ENCODE assay signal across 9 cellular contexts in the genomic region with DNA sequence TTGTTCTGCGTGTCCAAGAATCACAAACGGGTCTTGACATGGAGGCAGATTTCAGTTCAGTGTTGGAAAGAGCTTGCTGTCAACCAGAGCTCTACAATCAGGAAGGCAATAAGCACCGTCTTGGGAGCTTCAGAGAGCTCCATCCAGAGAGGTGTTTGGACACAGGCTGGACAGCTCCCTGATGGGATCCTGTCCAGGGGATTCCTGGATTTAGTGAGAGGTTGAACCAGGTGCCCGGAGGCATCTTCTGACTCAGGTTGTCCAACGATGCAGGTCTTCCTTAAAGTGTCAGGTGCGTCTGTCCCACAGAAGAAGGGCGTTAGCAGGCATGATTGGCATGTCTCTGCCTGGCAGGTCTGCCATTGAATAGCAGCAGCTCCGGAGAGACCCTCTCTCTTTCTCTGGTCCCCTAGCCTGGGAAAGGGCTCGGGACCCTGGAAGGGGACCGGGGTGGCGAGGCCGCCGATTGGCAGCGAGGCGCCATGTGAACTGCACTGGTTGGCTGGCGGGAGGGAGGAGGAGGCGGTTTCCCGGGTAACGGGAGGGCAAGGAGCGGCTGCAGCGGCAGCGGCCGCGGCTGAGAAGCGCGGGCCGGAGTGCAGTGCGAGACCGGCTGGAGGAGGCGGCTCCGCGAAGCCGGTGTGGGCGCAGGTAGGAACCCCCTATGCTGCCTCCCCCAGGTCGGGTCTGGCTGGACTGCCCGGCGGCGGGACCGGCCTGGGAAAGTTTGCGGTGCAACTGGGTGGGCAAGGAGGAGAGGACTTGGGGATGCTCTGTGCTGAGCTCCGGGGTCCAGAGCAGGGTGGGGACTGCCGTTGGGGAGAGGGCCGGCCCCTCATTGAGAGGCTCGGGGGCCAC.
DNase-seq lines count a peak whose midpoint lies in the region; ATAC-seq, FAIRE-seq and TF ChIP-seq lines count a peak whose summit lies in the region.
"Had no signal": no experiment of that assay in that cellular context is flagged by ENCODE, and none has a peak within 500 bp of the region (broad histone marks: within the 10 kb centered on the region; RNA-seq: fewer than 3 reads in every experiment).

No MANE protein-coding gene starts in this region.

- H3K4me1 ChIP-seq in HUES64 (ENCODE audit: insufficient read depth, low read length) (peaks cover 12% of the 10 kb centered on the region; the same call in 1 of the 2 replicates), K562 (replicated peaks in 1 of 2; ENCODE audit: control insufficient read depth in 2 of 2, insufficient read depth in 2 of 2, low read length in 2 of 2) (peaks cover 0 to 12% of the 10 kb centered on the region in 2 experiments; a peak in 1 of 5 replicates), stomach (peaks cover 15 to 24% (median 20%) of the 10 kb centered on the region in 4 donors)

- 0 out of 2 replicates have a peak, but pooled peaks cover 4% of the 10 kb centered on the region for H4K20me1 ChIP-seq in K562 (replicated peaks; ENCODE audit: control insufficient read depth, insufficient read depth, low read length)

- H3K4me1 Mint-ChIP-seq in activated CD4-positive, alpha-beta T cell treated with anti-CD3 and anti-CD28 coated beads for 36 hours = peaks cover 5% of the 10 kb centered on the region

- no peak for TF ChIP-seq RAD21 in K562 (CRISPR knock-in tag; conservative IDR thresholded peaks at IDR 0.05 in 1 of 2, IDR thresholded peaks at IDR 0.05 in 1 of 2)

- peaks cover 95% of the 10 kb centered on the region for H3K27me3 ChIP-seq in HUES64 (ENCODE audit: insufficient read depth, low read length)
- H3K27me3 ChIP-seq in K562 (ENCODE audit: control insufficient read depth in 2 of 2, insufficient read depth in 2 of 2, low read length in 2 of 2) = peaks cover 26 to 49% of the 10 kb centered on the region in 2 experiments; a peak in 4 of 5 replicates
- peaks cover 9 to 70% (median 27%) of the 10 kb centered on the region in 3 donors for H3K27me3 ChIP-seq in stomach

- H3K27me3 Mint-ChIP-seq in activated CD4-positive, alpha-beta T cell treated with anti-CD3 and anti-CD28 coated beads for 36 hours = peaks cover 57% of the 10 kb centered on the region

- H3K4me2 ChIP-seq in K562 (ENCODE audit: insufficient read depth, low read length) = no peak overlapping the region

- intact Hi-C loops in activated CD4-positive, alpha-beta T cell treated with anti-CD3 and anti-CD28 coated beads for 36 hours (cut with DNase I, micrococcal nuclease) = no loop called here
- intact Hi-C loops in K562 (cut with micrococcal nuclease) (no loop called here), stomach (cut with DNase I; ENCODE audit: low total_unique reads) (no loop called here)

- POLR2A ChIA-PET in activated CD4-positive, alpha-beta T cell treated with anti-CD3 and anti-CD28 coated beads for 36 hours (lab: Charles Lee) = no interaction called here
- POLR2A ChIA-PET in K562 (lab: Yijun Ruan, JAX) = no interaction called here

- in situ Hi-C loops in K562 (cut with MboI) = no loop called here

- H3K36me3 ChIP-seq in HUES64 (ENCODE audit: insufficient read depth, low read length) (no peaks in the 10 kb centered on the region), K562 (ENCODE audit: control insufficient read depth, insufficient read depth, low read length) (no peaks in the 10 kb centered on the region), stomach (no peaks in the 10 kb centered on the region)

- H3K9me1 ChIP-seq in K562 (ENCODE audit: control insufficient read depth, insufficient read depth, low read length) = no peaks in the 10 kb centered on the region

- H2AFZ ChIP-seq in K562 (ENCODE audit: low read depth, low read length) = no peak overlapping the region

- H3K9ac ChIP-seq in HUES64 (ENCODE audit: low read depth, low read length) = no peak overlapping the region
- no peak overlapping the region for H3K9ac ChIP-seq in K562 (ENCODE audit: insufficient read depth in 1 of 2, low read depth in 2 of 2, low read length in 2 of 2)

- H3K9me3 Mint-ChIP-seq in activated CD4-positive, alpha-beta T cell treated with anti-CD3 and anti-CD28 coated beads for 36 hours (ENCODE audit: low read depth) = no peaks in the 10 kb centered on the region

- H3K36me3 Mint-ChIP-seq in activated CD4-positive, alpha-beta T cell treated with anti-CD3 and anti-CD28 coated beads for 36 hours (ENCODE audit: low read depth) = no peaks in the 10 kb centered on the region

- BruUV-seq in K562 (replicated peaks; lab: Mats Ljungman, UMichigan) = no TSS peak

- ATAC-seq in activated CD4-positive, alpha-beta T cell treated with anti-CD3 and anti-CD28 coated beads for 36 hours = no peak
- ATAC-seq in K562 = peak; percentile 36; the same call in 2 of the 3 replicates

- no peak overlapping the region for H3K27ac Mint-ChIP-seq in activated CD4-positive, alpha-beta T cell treated with anti-CD3 and anti-CD28 coated beads for 36 hours

- TF ChIP-seq CTCF in K562 (IDR thresholded peaks at IDR 0.05 in 2 of 3, conservative IDR thresholded peaks at IDR 0.05 in 1 of 3; ENCODE audit: insufficient read depth in 2 of 3, low read depth in 1 of 3, low read length in 3 of 3) (no peak), stomach (IDR thresholded peaks at IDR 0.05) (no peak)

- H3K79me2 ChIP-seq in K562 (ENCODE audit: control insufficient read depth, insufficient read depth, low read length) = no peaks in the 10 kb centered on the region

- H3K27ac ChIP-seq in HUES64 (ENCODE audit: low read depth, low read length) (no peak overlapping the region), K562 (ENCODE audit: extremely low read depth, low read depth, low read length) (no peak overlapping the region), stomach (no peak overlapping the region)

- H3K9me3 ChIP-seq in HUES64 (ENCODE audit: insufficient read depth, low read depth, low read length) (no peaks in the 10 kb centered on the region), K562 (replicated peaks; ENCODE audit: control insufficient read depth, insufficient read depth, low read depth, low read length) (no peaks in the 10 kb centered on the region), stomach (no peaks in the 10 kb centered on the region)

- DNase-seq in activated CD4-positive, alpha-beta T cell treated with anti-CD3 and anti-CD28 coated beads for 36 hours = peak; percentile 11
- no peak for DNase-seq in activated CD4-positive, alpha-beta T cell treated with anti-CD3 and anti-CD28 coated beads for 1 hour
- DNase-seq in K562 (ENCODE audit: extremely low read depth in 1 of 4, low spot score in 3 of 4) (no peak), iPS-NIHi11 (ENCODE audit: low spot score) (peak; percentile 92), stomach (peak; percentile 55), CD1c-positive myeloid dendritic cell (ENCODE audit: extremely low spot score) (no peak), GF-D8 (lab: John Stamatoyannopoulos, UW) (no peak)

- CTCF ChIA-PET in activated CD4-positive, alpha-beta T cell treated with anti-CD3 and anti-CD28 coated beads for 36 hours (lab: Charles Lee) = no interaction called here
- CTCF ChIA-PET in K562 (lab: Yijun Ruan, JAX; ENCODE audit: low intra/inter-chr PET ratio) = no interaction called here

- TF ChIP-seq EP300 in K562 (IDR thresholded peaks at IDR 0.05; ENCODE audit: low read length) (no peak), stomach (IDR thresholded peaks at IDR 0.05) (no peak)

- no peak for TF ChIP-seq POLR2A in K562 (conservative IDR thresholded peaks at IDR 0.05)
- TF ChIP-seq POLR2A in stomach (IDR thresholded peaks at IDR 0.05) = no peak

- no peak overlapping the region for H3K4me3 Mint-ChIP-seq in activated CD4-positive, alpha-beta T cell treated with anti-CD3 and anti-CD28 coated beads for 36 hours

- H3K4me3 ChIP-seq in HUES64 (ENCODE audit: low read length) = peak overlapping the region; percentile 50
- no peak overlapping the region for H3K4me3 ChIP-seq in K562
- H3K4me3 ChIP-seq in stomach = peak overlapping the region; percentile 35 to 50 (median 46)

- WGBS in HUES64 = 13% methylated on average over 44 of the region's 44 CpGs
- 4% methylated on average over 34 of the region's 44 CpGs for WGBS in K562 (ENCODE audit: insufficient coverage, low coverage, missing lambda C conversion rate)
- 8 to 13% (median 9%) methylated on average over 29 to 44 of the region's 44 CpGs for WGBS in stomach, 5 donors

- no peak for FAIRE-seq in K562 (lab: Jason Lieb, UNC)
- FAIRE-seq: G401.6 had no signal

TF ChIP-seq in K562, 482 proteins besides CTCF, POLR2A, EP300 and RAD21 (continues in another document):
- no peak for TF ChIP-seq POLR3A (IDR thresholded peaks at IDR 0.05; ENCODE audit: borderline replicate concordance, extremely low read depth, insufficient read depth, insufficient read length)
- TF ChIP-seq, protein P1, sequence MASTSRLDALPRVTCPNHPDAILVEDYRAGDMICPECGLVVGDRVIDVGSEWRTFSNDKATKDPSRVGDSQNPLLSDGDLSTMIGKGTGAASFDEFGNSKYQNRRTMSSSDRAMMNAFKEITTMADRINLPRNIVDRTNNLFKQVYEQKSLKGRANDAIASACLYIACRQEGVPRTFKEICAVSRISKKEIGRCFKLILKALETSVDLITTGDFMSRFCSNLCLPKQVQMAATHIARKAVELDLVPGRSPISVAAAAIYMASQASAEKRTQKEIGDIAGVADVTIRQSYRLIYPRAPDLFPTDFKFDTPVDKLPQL (IDR thresholded peaks at IDR 0.05; ENCODE audit: extremely low read depth, insufficient read length) = no peak
- TF ChIP-seq SRSF3 (IDR thresholded peaks at IDR 0.05; ENCODE audit: insufficient read depth, low read length) = no peak
- TF ChIP-seq ZNF583 (CRISPR knock-in tag; IDR thresholded peaks at IDR 0.05) = no peak
- TF ChIP-seq SRSF7 (optimal IDR thresholded peaks at IDR 0.05; ENCODE audit: low read depth, low read length) = no peak
- TF ChIP-seq RBM39 (optimal IDR thresholded peaks at IDR 0.05; ENCODE audit: low read depth, low read length) = no peak
- TF ChIP-seq, protein P2, sequence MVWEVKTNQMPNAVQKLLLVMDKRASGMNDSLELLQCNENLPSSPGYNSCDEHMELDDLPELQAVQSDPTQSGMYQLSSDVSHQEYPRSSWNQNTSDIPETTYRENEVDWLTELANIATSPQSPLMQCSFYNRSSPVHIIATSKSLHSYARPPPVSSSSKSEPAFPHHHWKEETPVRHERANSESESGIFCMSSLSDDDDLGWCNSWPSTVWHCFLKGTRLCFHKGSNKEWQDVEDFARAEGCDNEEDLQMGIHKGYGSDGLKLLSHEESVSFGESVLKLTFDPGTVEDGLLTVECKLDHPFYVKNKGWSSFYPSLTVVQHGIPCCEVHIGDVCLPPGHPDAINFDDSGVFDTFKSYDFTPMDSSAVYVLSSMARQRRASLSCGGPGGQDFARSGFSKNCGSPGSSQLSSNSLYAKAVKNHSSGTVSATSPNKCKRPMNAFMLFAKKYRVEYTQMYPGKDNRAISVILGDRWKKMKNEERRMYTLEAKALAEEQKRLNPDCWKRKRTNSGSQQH (CRISPR knock-in tag; IDR thresholded peaks at IDR 0.05) = no peak

Comparison
In these comparisons a context has a peak if more than half of its experiments do, and no peak if none do; other contexts are left out.
1. DNase-seq: peak in activated CD4-positive, alpha-beta T cell treated with anti-CD3 and anti-CD28 coated beads for 36 hours (single experiment), iPS-NIHi11 (single experiment) and stomach (single experiment); none in activated CD4-positive, alpha-beta T cell treated with anti-CD3 and anti-CD28 coated beads for 1 hour (single experiment), K562 (0 of 4), CD1c-positive myeloid dendritic cell (single experiment) and GF-D8 (single experiment).